Comparison of ENCODE assay signal across 20 cellular contexts in the genomic region with DNA sequence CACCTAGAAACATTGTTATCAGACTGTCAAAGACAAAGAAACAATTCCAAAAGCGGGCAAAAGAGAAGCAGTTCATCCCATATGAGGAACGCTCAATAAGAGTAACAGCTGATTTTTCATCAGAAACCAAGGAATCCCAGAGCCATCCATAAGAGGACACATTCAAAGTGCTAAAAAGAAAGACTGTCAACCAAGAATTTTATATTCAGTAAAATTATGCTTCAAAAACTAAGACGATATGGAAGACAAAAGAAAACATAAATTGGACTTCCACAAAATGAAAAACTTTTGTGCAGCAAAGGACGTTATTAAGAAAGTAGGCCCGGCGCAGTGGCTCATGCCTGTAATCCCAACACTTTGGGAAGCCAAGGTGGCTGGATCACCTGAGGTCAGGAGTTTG. TPM values are rescaled to one million over a fixed set of nuclear protein-coding genes. Genes with fewer than 3 reads are reported as not detected.
DNase-seq lines count a peak whose midpoint lies in the region; ATAC-seq, FAIRE-seq and TF ChIP-seq lines count a peak whose summit lies in the region.
"Had no signal": no experiment of that assay in that cellular context is flagged by ENCODE, and none has a peak within 500 bp of the region (broad histone marks: within the 10 kb centered on the region; RNA-seq: fewer than 3 reads in every experiment).

No MANE protein-coding gene starts in this region.

- peak overlapping the region; percentile 41 for H3K27ac Mint-ChIP-seq in stimulated activated naive CD8-positive, alpha-beta T cell treated with anti-CD3 and anti-CD28 coated beads, Interleukin-15, Interleukin-2, amounts not matched to agents 100 ng/mL and 50 ng/mL, for 24 hours
- no peak overlapping the region for H3K27ac Mint-ChIP-seq in stimulated activated naive CD8-positive, alpha-beta T cell treated with anti-CD3 and anti-CD28 coated beads, Interleukin-15, amount 100 ng/mL, for 72 hours
- no peak overlapping the region for H3K27ac Mint-ChIP-seq in CD4-positive, alpha-beta T cell
- peak overlapping the region; percentile 12 for H3K27ac Mint-ChIP-seq in type B pancreatic cell
- H3K27ac Mint-ChIP-seq: GM23338, H9, HFFc6 had no signal

- no peaks in the 10 kb centered on the region for H3K4me1 ChIP-seq in GM12878 (ENCODE audit: control insufficient read depth, insufficient read depth, low read length)

- POLR2A ChIA-PET in CD4-positive, alpha-beta T cell (lab: Charles Lee) = no interaction called here
- POLR2A ChIA-PET in GM12878 (lab: Charles Lee) = no interaction called here

- WGBS in GM12878 (ENCODE audit: insufficient coverage, insufficient replicate concordance, low lambda C conversion rate, missing lambda C conversion rate) = 84% methylated on average over 6 of the region's 6 CpGs

- in situ Hi-C loops in GM12878 (cut with MboI) = no loop called here

- no peaks in the 10 kb centered on the region for H3K27me3 ChIP-seq in CD4-positive, alpha-beta T cell (ENCODE audit: control insufficient read depth, insufficient read depth, low read length)
- no peaks in the 10 kb centered on the region for H3K27me3 ChIP-seq in GM12878 (replicated peaks in 1 of 2; ENCODE audit: control insufficient read depth in 2 of 2, insufficient read depth in 2 of 2, low read length in 1 of 2)

- peaks cover 49% of the 10 kb centered on the region for H3K36me3 Mint-ChIP-seq in stimulated activated naive CD8-positive, alpha-beta T cell treated with anti-CD3 and anti-CD28 coated beads, Interleukin-15, Interleukin-2, amounts not matched to agents 100 ng/mL and 50 ng/mL, for 24 hours (ENCODE audit: low read depth)
- H3K36me3 Mint-ChIP-seq in CD4-positive, alpha-beta T cell (ENCODE audit: low read depth) = peaks cover 65% of the 10 kb centered on the region
- peaks cover 41% of the 10 kb centered on the region for H3K36me3 Mint-ChIP-seq in type B pancreatic cell

- CTCF ChIA-PET in CD4-positive, alpha-beta T cell (lab: Charles Lee) = no interaction called here
- CTCF ChIA-PET in GM12878 (lab: Yijun Ruan, JAX) = interaction anchor here (0.6 to 0.8 kb wide), 2 partner anchors 14 to 158 kb away, joined by 3 read pairs; no protein-coding TSS in a partner anchor

- no peak for TF ChIP-seq POLR2A in GM12878 (IDR thresholded peaks at IDR 0.05; ENCODE audit: low read depth, low read length)

- no peak for DNase-seq in stimulated activated naive CD8-positive, alpha-beta T cell treated with anti-CD3 and anti-CD28 coated beads, Interleukin-15, amount 100 ng/mL, for 72 hours
- DNase-seq in CD4-positive, alpha-beta T cell = no peak
- DNase-seq in GM12878 (ENCODE audit: low read depth, low spot score) = no peak
- no peak for DNase-seq in type B pancreatic cell (ENCODE audit: extremely low spot score, unreplicated experiment)
- DNase-seq in NCI-H2227 treated with DMSO at 0.1 percent for 48 hours (lab: John Stamatoyannopoulos, UW) = no peak
- DNase-seq in activated CD4-positive, alpha-beta T cell treated with anti-CD3 and anti-CD28 coated beads for 1 hour = no peak
- DNase-seq: C1 segment of cervical spinal cord; Calu3; CD4-positive, alpha-beta memory T cell; COR-L47; DMS53; DMS79 treated with DMSO at 0.1 percent for 48 hours; GF-D8; H9; HFFc6 had no signal

- peaks cover 5% of the 10 kb centered on the region for H3K9me3 Mint-ChIP-seq in stimulated activated naive CD8-positive, alpha-beta T cell treated with anti-CD3 and anti-CD28 coated beads, Interleukin-15, Interleukin-2, amounts not matched to agents 100 ng/mL and 50 ng/mL, for 24 hours
- peaks cover 7 to 8% of the 10 kb centered on the region in 2 donors for H3K9me3 Mint-ChIP-seq in stimulated activated naive CD8-positive, alpha-beta T cell treated with anti-CD3 and anti-CD28 coated beads, Interleukin-15, amount 100 ng/mL, for 72 hours
- peaks cover 2% of the 10 kb centered on the region for H3K9me3 Mint-ChIP-seq in CD4-positive, alpha-beta T cell
- H3K9me3 Mint-ChIP-seq in type B pancreatic cell = peaks cover 4% of the 10 kb centered on the region

- SMC1A ChIA-PET in GM12878 (lab: Charles Lee; ENCODE audit: uncharacterized antibody, unreplicated experiment) = interaction anchor here (0.6 kb wide), 1 partner anchor 176 kb away, joined by 3 read pairs; no protein-coding TSS in a partner anchor

- H3K36me3 ChIP-seq in GM12878 (ENCODE audit: control insufficient read depth in 2 of 2, insufficient read depth in 2 of 2, low read length in 1 of 2) = peaks cover 0 to 6% of the 10 kb centered on the region in 2 experiments

- RAD21 ChIA-PET in GM12878 (lab: Charles Lee; ENCODE audit: unreplicated experiment) = no interaction called here

- no peak for TF ChIP-seq CTCF in CD4-positive, alpha-beta T cell (IDR thresholded peaks at IDR 0.05)
- no peak for TF ChIP-seq CTCF in GM12878 (IDR thresholded peaks at IDR 0.05 in 2 of 3, conservative IDR thresholded peaks at IDR 0.05 in 1 of 3; ENCODE audit: control insufficient read depth in 2 of 3, extremely low read depth in 1 of 3, insufficient read depth in 1 of 3, low read depth in 3 of 3, low read length in 3 of 3)
- no peak for TF ChIP-seq CTCF in type B pancreatic cell (conservative IDR thresholded peaks at IDR 0.05)

- intact Hi-C loops in CD4-positive, alpha-beta T cell (cut with DNase I, micrococcal nuclease) = no loop called here
- intact Hi-C loops in GM12878 (cut with micrococcal nuclease; ENCODE audit: unreplicated experiment) = no loop called here

- ATAC-seq in stimulated activated naive CD8-positive, alpha-beta T cell treated with anti-CD3 and anti-CD28 coated beads, Interleukin-15, amount 100 ng/mL, for 72 hours = no peak
- no peak for ATAC-seq in CD4-positive, alpha-beta T cell (ENCODE audit: poor library complexity)
- ATAC-seq in GM12878 (no peak), HG02885 (IDR thresholded peaks at IDR 0.05; ENCODE audit: poor library complexity, unreplicated experiment) (no peak)
- ATAC-seq: GM23338, HCT116 had no signal

- no peak overlapping the region for H3K4me3 Mint-ChIP-seq in stimulated activated naive CD8-positive, alpha-beta T cell treated with anti-CD3 and anti-CD28 coated beads, Interleukin-15, Interleukin-2, amounts not matched to agents 100 ng/mL and 50 ng/mL, for 24 hours
- H3K4me3 Mint-ChIP-seq in stimulated activated naive CD8-positive, alpha-beta T cell treated with anti-CD3 and anti-CD28 coated beads, Interleukin-15, amount 100 ng/mL, for 72 hours = no peak overlapping the region
- peak overlapping the region; percentile 40 for H3K4me3 Mint-ChIP-seq in CD4-positive, alpha-beta T cell
- peak overlapping the region; percentile 7 for H3K4me3 Mint-ChIP-seq in type B pancreatic cell
- H3K4me3 Mint-ChIP-seq: GM23338, H9, HFFc6 had no signal

- H3K4me1 Mint-ChIP-seq in stimulated activated naive CD8-positive, alpha-beta T cell treated with anti-CD3 and anti-CD28 coated beads, Interleukin-15, Interleukin-2, amounts not matched to agents 100 ng/mL and 50 ng/mL, for 24 hours (ENCODE audit: low read depth) = peaks cover 31% of the 10 kb centered on the region
- peaks cover 29% of the 10 kb centered on the region for H3K4me1 Mint-ChIP-seq in stimulated activated naive CD8-positive, alpha-beta T cell treated with anti-CD3 and anti-CD28 coated beads, Interleukin-15, amount 100 ng/mL, for 72 hours
- peaks cover 56% of the 10 kb centered on the region for H3K4me1 Mint-ChIP-seq in CD4-positive, alpha-beta T cell (ENCODE audit: low read depth)
- peaks cover 15% of the 10 kb centered on the region for H3K4me1 Mint-ChIP-seq in type B pancreatic cell (ENCODE audit: unreplicated experiment)

- peaks cover 12% of the 10 kb centered on the region for H3K9me3 ChIP-seq in CD4-positive, alpha-beta T cell (ENCODE audit: control insufficient read depth, low read length)
- H3K9me3 ChIP-seq in GM12878 (replicated peaks; ENCODE audit: control insufficient read depth, insufficient read depth, low read length) = peaks cover 4% of the 10 kb centered on the region; the same call in 1 of the 3 replicates

- H3K4me3 ChIP-seq in GM12878 = no peak overlapping the region
- H3K4me3 ChIP-seq: GM23338 had no signal

- H3K79me2 ChIP-seq in GM12878 (ENCODE audit: control insufficient read depth, insufficient read depth, low read length) = peaks cover 49% of the 10 kb centered on the region

- no peak for FAIRE-seq in GM12878 (lab: Jason Lieb, UNC)
- FAIRE-seq: GM12892 had no signal

- H3K27me3 Mint-ChIP-seq in stimulated activated naive CD8-positive, alpha-beta T cell treated with anti-CD3 and anti-CD28 coated beads, Interleukin-15, Interleukin-2, amounts not matched to agents 100 ng/mL and 50 ng/mL, for 24 hours = peaks cover 3% of the 10 kb centered on the region
- H3K27me3 Mint-ChIP-seq in stimulated activated naive CD8-positive, alpha-beta T cell treated with anti-CD3 and anti-CD28 coated beads, Interleukin-15, amount 100 ng/mL, for 72 hours = no peaks in the 10 kb centered on the region
- H3K27me3 Mint-ChIP-seq in CD4-positive, alpha-beta T cell = no peaks in the 10 kb centered on the region
- H3K27me3 Mint-ChIP-seq in type B pancreatic cell = peaks cover 4% of the 10 kb centered on the region

- H4K20me1 ChIP-seq in GM12878 (ENCODE audit: control insufficient read depth, insufficient read depth) = no peaks in the 10 kb centered on the region

- H3K4me2 ChIP-seq in GM12878 (ENCODE audit: control insufficient read depth, insufficient read depth) = no peak overlapping the region
- H3K4me2 ChIP-seq: GM23338 had no signal

- BruUV-seq in GM12878 (replicated peaks; lab: Mats Ljungman, UMichigan) = no TSS peak

- TF ChIP-seq EP300 in GM12878 (IDR thresholded peaks at IDR 0.05; ENCODE audit: borderline replicate concordance in 1 of 2, control insufficient read depth in 1 of 2, low read depth in 2 of 2, low read length in 2 of 2) = no peak

- no peak overlapping the region for H3K27ac ChIP-seq in CD4-positive, alpha-beta T cell (ENCODE audit: low read depth, low read length)
- H3K27ac ChIP-seq in GM12878 (ENCODE audit: control insufficient read depth, insufficient read depth) = no peak overlapping the region

- H3K9ac ChIP-seq in GM12878 (ENCODE audit: control insufficient read depth, insufficient read depth, low read length) = no peak overlapping the region

- no peak for TF ChIP-seq RAD21 in GM12878 (IDR thresholded peaks at IDR 0.05; ENCODE audit: insufficient read depth, low read depth, low read length)

- H2AFZ ChIP-seq in GM12878 (ENCODE audit: control insufficient read depth, low read depth, low read length) = no peak overlapping the region
- H2AFZ ChIP-seq: GM23338 had no signal

RNA-seq across cellular contexts. Expression of gene LEO1, which starts 4.0 kb away (rescaled TPM):
- 1 to 10 TPM; 6.2 to 6.7 TPM for total RNA-seq in CD4-positive, alpha-beta T cell
- total RNA-seq in GM12878 (2013; cell fraction: nucleolus; rRNA removed) = 71.0 and 71.5 TPM in 2 replicates
- total RNA-seq in GM12878 (2014; rRNA removed) (23.7 and 28.6 TPM in 2 replicates), GM12878 (2014; rRNA removed; fragmentation: Illumina TruSeq; extraction: Trizol) (45.1 and 46.1 TPM in 2 replicates), GM12878 (2021) (23.0 and 23.6 TPM in 2 replicates), type B pancreatic cell (ENCODE audit: low replicate concordance) (25.8 and 30.0 TPM in 2 replicates)
- 14.7 TPM for polyA plus RNA-seq in GM12878 (2011; ENCODE audit: low read depth)
- polyA plus RNA-seq in GM12878 (2011; rRNA removed) (13.6 and 15.8 TPM in 2 replicates), GM12878 (2014; fragmentation: Illumina TruSeq; extraction: Trizol) (50.6 and 62.8 TPM in 2 replicates), GM12878 (2014; fragmentation: Nextera tagmentation; extraction: Ambion mirVana) (10 to 100 TPM; 29.5 to 35.2 TPM), GM12878 (2014; rRNA removed) (23.8 and 25.8 TPM in 2 replicates), GM12878 (2016; fragmentation: Nextera tagmentation; extraction: Ambion mirVana) (10 to 100 TPM; 45.6 to 47.8 TPM)
- 3.6 and 4.8 TPM in 2 replicates for polyA plus RNA-seq in GM12878 (2011; cell fraction: cytosol; rRNA removed)
- 5.4 and 8.5 TPM in 2 replicates for polyA plus RNA-seq in GM12878 (2011; cell fraction: nucleus; rRNA removed)
- 18.5 and 23.9 TPM in 2 replicates for polyA plus RNA-seq in GM12878 (2012)
- polyA minus RNA-seq in GM12878 (2011; rRNA and poly(A)+ RNA removed) = 9.0 and 9.4 TPM in 2 replicates
- 5.3 and 6.5 TPM in 2 replicates for polyA minus RNA-seq in GM12878 (2011; cell fraction: cytosol; rRNA and poly(A)+ RNA removed)
- polyA minus RNA-seq in GM12878 (2011; cell fraction: nucleus; rRNA and poly(A)+ RNA removed) = 5.7 and 7.3 TPM in 2 replicates

RNA-seq across cellular contexts. Expression of gene MAPK6, which starts 51.4 kb away (rescaled TPM):
- 10 to 100 TPM; 48.5 to 49.8 TPM for total RNA-seq in CD4-positive, alpha-beta T cell
- total RNA-seq in GM12878 (2013; cell fraction: nucleolus; rRNA removed) = 80.8 and 88.1 TPM in 2 replicates
- total RNA-seq in GM12878 (2014; rRNA removed) (52.6 and 59.6 TPM in 2 replicates), GM12878 (2014; rRNA removed; fragmentation: Illumina TruSeq; extraction: Trizol) (69.8 and 71.0 TPM in 2 replicates), GM12878 (2021) (72.6 TPM in 2 replicates), type B pancreatic cell (ENCODE audit: low replicate concordance) (56.6 and 57.9 TPM in 2 replicates)
- 24.7 TPM for polyA plus RNA-seq in GM12878 (2011; ENCODE audit: low read depth)
- polyA plus RNA-seq in GM12878 (2011; rRNA removed) (100 and 162 TPM in 2 replicates), GM12878 (2014; fragmentation: Illumina TruSeq; extraction: Trizol) (62.6 and 76.2 TPM in 2 replicates), GM12878 (2014; fragmentation: Nextera tagmentation; extraction: Ambion mirVana) (10 to 100 TPM; 20.6 to 23.4 TPM), GM12878 (2014; rRNA removed) (28.0 and 35.6 TPM in 2 replicates), GM12878 (2016; fragmentation: Nextera tagmentation; extraction: Ambion mirVana) (10 to 100 TPM; 47.5 to 52.5 TPM)
- 32.0 and 38.4 TPM in 2 replicates for polyA plus RNA-seq in GM12878 (2011; cell fraction: cytosol; rRNA removed)
- 28.7 and 36.7 TPM in 2 replicates for polyA plus RNA-seq in GM12878 (2011; cell fraction: nucleus; rRNA removed)
- 24.5 and 34.8 TPM in 2 replicates for polyA plus RNA-seq in GM12878 (2012)
- polyA minus RNA-seq in GM12878 (2011; rRNA and poly(A)+ RNA removed) = 77.4 and 116 TPM in 2 replicates
- polyA minus RNA-seq in GM12878 (2011; cell fraction: cytosol; rRNA and poly(A)+ RNA removed) = 37.0 and 41.8 TPM in 2 replicates
- polyA minus RNA-seq in GM12878 (2011; cell fraction: nucleus; rRNA and poly(A)+ RNA removed) = 19.3 and 25.4 TPM in 2 replicates

Comparison
In these comparisons a context has a peak if more than half of its experiments do, and no peak if none do; other contexts are left out.
1. H3K27ac Mint-ChIP-seq: peak in stimulated activated naive CD8-positive, alpha-beta T cell treated with anti-CD3 and anti-CD28 coated beads, Interleukin-15, Interleukin-2, amounts not matched to agents 100 ng/mL and 50 ng/mL, for 24 hours (single experiment) and type B pancreatic cell (single experiment); none in stimulated activated naive CD8-positive, alpha-beta T cell treated with anti-CD3 and anti-CD28 coated beads, Interleukin-15, amount 100 ng/mL, for 72 hours (0 of 2) and CD4-positive, alpha-beta T cell (single experiment).
2. H3K4me3 Mint-ChIP-seq: peak in CD4-positive, alpha-beta T cell (single experiment) and type B pancreatic cell (single experiment); none in stimulated activated naive CD8-positive, alpha-beta T cell treated with anti-CD3 and anti-CD28 coated beads, Interleukin-15, Interleukin-2, amounts not matched to agents 100 ng/mL and 50 ng/mL, for 24 hours (single experiment) and stimulated activated naive CD8-positive, alpha-beta T cell treated with anti-CD3 and anti-CD28 coated beads, Interleukin-15, amount 100 ng/mL, for 72 hours (0 of 2).